In the genomic region with DNA sequence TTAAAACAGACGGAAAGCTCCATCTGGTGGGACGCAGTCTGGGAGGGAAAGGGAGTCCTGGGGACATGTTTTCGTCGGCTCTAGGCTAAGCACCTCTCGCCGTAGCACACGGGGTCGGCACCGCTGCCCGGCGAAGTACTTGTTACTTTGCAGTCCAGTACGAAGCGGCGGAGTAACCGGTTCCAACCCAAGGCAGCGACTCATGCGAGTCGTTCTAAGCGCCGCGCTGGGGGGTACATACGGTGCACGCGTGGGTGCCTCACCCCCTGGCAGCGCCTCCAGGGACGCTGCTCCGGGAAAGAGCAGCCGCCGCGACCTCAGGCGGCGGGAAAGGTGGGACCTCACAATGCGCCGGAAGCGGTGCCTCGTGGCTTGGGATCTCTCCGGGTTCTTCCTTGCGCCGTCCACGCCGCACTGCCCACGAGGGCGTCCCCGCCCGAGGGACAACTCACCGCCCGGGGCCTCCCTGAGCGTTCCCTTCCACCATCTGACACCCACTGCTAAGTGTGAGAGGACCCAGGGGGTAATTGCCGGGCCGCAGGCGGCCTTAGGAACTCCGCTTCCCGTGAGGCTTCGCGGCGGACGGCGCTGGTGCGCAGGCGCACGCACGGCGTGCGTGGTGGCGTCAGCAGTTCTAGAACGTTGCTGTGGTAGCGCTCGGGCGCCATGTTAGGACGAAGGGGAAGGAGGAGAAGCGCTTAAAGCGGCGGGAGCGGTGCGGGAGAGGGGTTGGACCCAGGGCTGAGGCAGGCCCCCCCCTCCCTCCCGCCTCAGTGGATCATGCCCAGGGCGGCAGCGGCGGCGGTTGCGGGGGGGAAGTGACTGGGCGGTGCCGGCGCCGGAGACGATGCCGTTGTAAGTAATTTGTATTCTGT, we compare ENCODE assay signal across 8 cellular contexts. TPM values are rescaled to one million over a fixed set of nuclear protein-coding genes. Genes with fewer than 3 reads are reported as not detected.
DNase-seq lines count a peak whose midpoint lies in the region; ATAC-seq and TF ChIP-seq lines count a peak whose summit lies in the region.

PAPOLA (plus strand) TSS at position 637 of the 875 bp plus-strand sequence; CDS start at position 848, 211 bp downstream.

- peak within 1 kb of the TSS; percentile 98 for H2AFZ ChIP-seq in mesenchymal stem cell (ENCODE audit: low read depth, low read length)

- peak within 1 kb of the TSS; percentile 15 to 85 for H3K23ac ChIP-seq in mesenchymal stem cell (ENCODE audit: low read length in 2 of 2)

- TF ChIP-seq CTCF in GM20000 (IDR thresholded peaks at IDR 0.05; ENCODE audit: extremely low read depth, missing control alignments): no peak

- no peak within 1 kb of the TSS for H2AK5ac ChIP-seq in mesenchymal stem cell (ENCODE audit: low read length, severe bottlenecking)

- peaks cover 37 to 45% of the 10 kb centered on the region in 2 donors for H3K4me1 Mint-ChIP-seq in effector memory CD8-positive, alpha-beta T cell (ENCODE audit: low read depth in 2 of 2)

- peak within 1 kb of the TSS; percentile 64 for H3K4me2 ChIP-seq in mesenchymal stem cell (ENCODE audit: low read length, poor library complexity, severe bottlenecking)

- peak; percentile 86 for ATAC-seq in effector memory CD8-positive, alpha-beta T cell (replicated peaks)

- peak within 1 kb of the TSS; percentile 96 for H3K18ac ChIP-seq in mesenchymal stem cell (ENCODE audit: low read depth in 1 of 2, low read length in 2 of 2)

- DNase-seq in COLO668 (lab: John Stamatoyannopoulos, UW; ENCODE audit: unreplicated experiment): peak; percentile 98
- DNase-seq in GM20000 (ENCODE audit: low spot score): peak; percentile 93
- peak; percentile 89 for DNase-seq in HT-29 (ENCODE audit: low spot score)
- DNase-seq in NOMO-1 (lab: John Stamatoyannopoulos, UW; ENCODE audit: unreplicated experiment in 2 of 2): peak; percentile 89 to 93
- DNase-seq in activated CD8-positive, alpha-beta memory T cell treated with anti-CD3 and anti-CD28 coated beads for 4 hours (ENCODE audit: low read depth in 2 of 2): peak; percentile 90 to 91
- peak; percentile 91 to 95 (median 95) for DNase-seq in effector memory CD8-positive, alpha-beta T cell
- peak; percentile 96 for DNase-seq in mesenchymal stem cell
- DNase-seq in stimulated activated CD8-positive, alpha-beta memory T cell treated with anti-CD3 and anti-CD28 coated beads, Interleukin-12 subunit alpha, Interleukin-12 subunit beta, amount 100 ng/mL, for 4 hours (ENCODE audit: low read depth): peak; percentile 95

- peak within 1 kb of the TSS; percentile 85 for H3K4me3 ChIP-seq in mesenchymal stem cell (ENCODE audit: insufficient read depth in 1 of 2, low read depth in 1 of 2, low read length in 2 of 2)

- H3K9ac ChIP-seq in mesenchymal stem cell (ENCODE audit: low read length): peak within 1 kb of the TSS; percentile 99

- H3K27ac Mint-ChIP-seq in effector memory CD8-positive, alpha-beta T cell: peak within 1 kb of the TSS; percentile 97 to 99

- H3K4me3 Mint-ChIP-seq in effector memory CD8-positive, alpha-beta T cell: peak within 1 kb of the TSS; percentile 92 to 97

- H4K8ac ChIP-seq in mesenchymal stem cell (ENCODE audit: low read length): peak within 1 kb of the TSS; percentile 97

- H2BK120ac ChIP-seq in mesenchymal stem cell (ENCODE audit: low read depth, low read length): peak within 1 kb of the TSS; percentile 95

- peaks cover 0 to 6% of the 10 kb centered on the region in 2 experiments for H3K36me3 ChIP-seq in mesenchymal stem cell (ENCODE audit: control insufficient read depth in 1 of 2, insufficient read depth in 2 of 2, low read depth in 1 of 2, low read length in 2 of 2)

- under 1% methylated on average over 74 of the region's 87 CpGs for WGBS in mesenchymal stem cell

- peaks cover 6% of the 10 kb centered on the region for H3K4me1 ChIP-seq in mesenchymal stem cell (ENCODE audit: control insufficient read depth, insufficient read depth, low read depth, low read length)

- peak within 1 kb of the TSS; percentile 77 for H4K91ac ChIP-seq in mesenchymal stem cell (ENCODE audit: low read length)

- H3K27me3 ChIP-seq in mesenchymal stem cell (ENCODE audit: control insufficient read depth in 1 of 2, insufficient read depth in 1 of 2, low read length in 2 of 2): no peaks in the 10 kb centered on the region

- H3K79me1 ChIP-seq in mesenchymal stem cell (replicated peaks; ENCODE audit: low read length, poor library complexity, severe bottlenecking): peaks cover 11% of the 10 kb centered on the region

- H3K4ac ChIP-seq in mesenchymal stem cell (ENCODE audit: low read depth in 1 of 2, low read length in 2 of 2): peak within 1 kb of the TSS; percentile 92 to 98

- H3K36me3 Mint-ChIP-seq in effector memory CD8-positive, alpha-beta T cell (ENCODE audit: insufficient read depth): peaks cover 22% of the 10 kb centered on the region

- H3K9me3 Mint-ChIP-seq in effector memory CD8-positive, alpha-beta T cell: no peaks in the 10 kb centered on the region

- H3K9me3 ChIP-seq in mesenchymal stem cell (ENCODE audit: control insufficient read depth, low read length): no peaks in the 10 kb centered on the region

- H2BK12ac ChIP-seq in mesenchymal stem cell (ENCODE audit: low read length in 2 of 2): peak within 1 kb of the TSS in 1 of 2 experiments; percentile 63

- peak within 1 kb of the TSS; percentile 73 for H2BK15ac ChIP-seq in mesenchymal stem cell (ENCODE audit: low read depth, poor library complexity, severe bottlenecking)

- H3K14ac ChIP-seq in mesenchymal stem cell (ENCODE audit: low read length in 2 of 2): peak within 1 kb of the TSS; percentile 3 to 93

- peak within 1 kb of the TSS; percentile 78 for H2BK5ac ChIP-seq in mesenchymal stem cell (ENCODE audit: low read depth, low read length, poor library complexity, severe bottlenecking)

- H3K27me3 Mint-ChIP-seq in effector memory CD8-positive, alpha-beta T cell: no peaks in the 10 kb centered on the region

- peak within 1 kb of the TSS; percentile 81 for H3K27ac ChIP-seq in mesenchymal stem cell (ENCODE audit: low read length, poor library complexity, severe bottlenecking)

RNA-seq across cellular contexts. Expression of gene PAPOLA, which starts in this region (rescaled TPM):
- total RNA-seq in HT-29 (2014; rRNA removed; shearing (Covaris generic)): 44.4 and 52.9 TPM in 2 replicates
- polyA plus RNA-seq in mesenchymal stem cell (2013, experiment 1 of 2): 130 TPM
- polyA plus RNA-seq in mesenchymal stem cell (2013, experiment 2 of 2): 136 TPM

Comparison
In these comparisons a context has a peak if more than half of its experiments do, and no peak if none do; other contexts are left out.
1. Peak in every context shown above with its lines: DNase-seq, ATAC-seq, H3K4me3 ChIP-seq and H3K27ac ChIP-seq.